ENCODE assay signal across 16 cellular contexts in genomic region chr13:110910013-110910890, GRCh38. TPM values are rescaled to one million over a fixed set of nuclear protein-coding genes. Genes with fewer than 3 reads are reported as not detected.
DNase-seq lines count a peak whose midpoint lies in the region; ATAC-seq lines count a peak whose summit lies in the region.
"Had no signal": no experiment of that assay in that cellular context is flagged by ENCODE, and none has a peak within 500 bp of the region (broad histone marks: within the 10 kb centered on the region; RNA-seq: fewer than 3 reads in every experiment).

No MANE protein-coding gene starts in this region.

- H3K4me3 ChIP-seq in iPS-18a (ENCODE audit: low read length) = peak overlapping the region; percentile 44

- H3K9ac ChIP-seq in iPS-18a (ENCODE audit: low read length) = no peak overlapping the region

- H3K9me3 Mint-ChIP-seq in activated naive CD8-positive, alpha-beta T cell (ENCODE audit: low read depth) = no peaks in the 10 kb centered on the region
- no peaks in the 10 kb centered on the region for H3K9me3 Mint-ChIP-seq in activated naive CD8-positive, alpha-beta T cell treated with anti-CD3 and anti-CD28 coated beads, Interleukin-2, amount 50 U/mL, for 24 hours
- no peaks in the 10 kb centered on the region for H3K9me3 Mint-ChIP-seq in stimulated activated naive B cell treated with anti-CD40 and anti-IgM and Interleukin-4, amounts not matched to agents 10 μg/mL and 1 μg/mL and 100 μg/mL, for 72 hours
- H3K9me3 Mint-ChIP-seq: naive thymus-derived CD4-positive, alpha-beta T cell had no signal

- no peak for ATAC-seq in activated naive CD8-positive, alpha-beta T cell treated with anti-CD3 and anti-CD28 coated beads, Interleukin-2, amount 50 U/mL, for 24 hours
- ATAC-seq in T-helper 17 cell = no peak
- no peak for ATAC-seq in HG02884 (IDR thresholded peaks at IDR 0.05; ENCODE audit: unreplicated experiment)
- no peak for ATAC-seq in stimulated activated naive B cell treated with anti-CD40 and anti-IgM and Interleukin-4, amounts not matched to agents 10 μg/mL and 1 μg/mL and 100 μg/mL, for 72 hours (replicated peaks)
- ATAC-seq: heart left ventricle; naive thymus-derived CD4-positive, alpha-beta T cell had no signal

- no peak overlapping the region for H3K27ac Mint-ChIP-seq in activated naive CD8-positive, alpha-beta T cell
- no peak overlapping the region for H3K27ac Mint-ChIP-seq in activated naive CD8-positive, alpha-beta T cell treated with anti-CD3 and anti-CD28 coated beads, Interleukin-2, amount 50 U/mL, for 24 hours
- peak overlapping the region; percentile 59 for H3K27ac Mint-ChIP-seq in T-helper 17 cell
- H3K27ac Mint-ChIP-seq in stimulated activated naive B cell treated with anti-CD40 and anti-IgM and Interleukin-4, amounts not matched to agents 10 μg/mL and 1 μg/mL and 100 μg/mL, for 72 hours = no peak overlapping the region

- DNase-seq in activated naive CD8-positive, alpha-beta T cell treated with anti-CD3 and anti-CD28 coated beads, Interleukin-2, amount 50 U/mL, for 24 hours = no peak
- DNase-seq in T-helper 17 cell (no peak), NCI-H2081 treated with DMSO at 0.1 percent for 48 hours (lab: John Stamatoyannopoulos, UW) (no peak)
- DNase-seq in stimulated activated naive B cell treated with anti-CD40 and anti-IgM and Interleukin-4, amounts not matched to agents 10 μg/mL and 1 μg/mL and 100 μg/mL, for 72 hours = no peak
- DNase-seq in stimulated activated CD4-positive, alpha-beta T cell treated with anti-CD3 and anti-CD28 coated beads, Interleukin-12 subunit alpha, Interleukin-12 subunit beta, amount 100 ng/mL, for 4 hours = no peak
- DNase-seq: activated naive CD4-positive, alpha-beta T cell treated with Interleukin-2 at 50 U/mL for 16 hours; central memory CD4-positive, alpha-beta T cell; heart left ventricle; Kasumi-1; naive thymus-derived CD4-positive, alpha-beta T cell; NCI-H1930; SIG-M5; substantia nigra had no signal

- peaks cover 7% of the 10 kb centered on the region for H3K36me3 Mint-ChIP-seq in activated naive CD8-positive, alpha-beta T cell
- H3K36me3 Mint-ChIP-seq in activated naive CD8-positive, alpha-beta T cell treated with anti-CD3 and anti-CD28 coated beads, Interleukin-2, amount 50 U/mL, for 24 hours (ENCODE audit: low read depth) = peaks cover 62% of the 10 kb centered on the region
- H3K36me3 Mint-ChIP-seq in T-helper 17 cell (ENCODE audit: low read depth) = peaks cover 9% of the 10 kb centered on the region
- H3K36me3 Mint-ChIP-seq in stimulated activated naive B cell treated with anti-CD40 and anti-IgM and Interleukin-4, amounts not matched to agents 10 μg/mL and 1 μg/mL and 100 μg/mL, for 72 hours = peaks cover 13 to 38% of the 10 kb centered on the region in 2 donors

- no peaks in the 10 kb centered on the region for H3K27me3 ChIP-seq in iPS-18a (ENCODE audit: control insufficient read depth, insufficient read depth, low read length)
- H3K27me3 ChIP-seq: heart left ventricle had no signal

- peaks cover 59% of the 10 kb centered on the region for H3K4me1 ChIP-seq in iPS-18a (ENCODE audit: control insufficient read depth, low read depth, low read length)

- H3K4me3 Mint-ChIP-seq in activated naive CD8-positive, alpha-beta T cell = peak overlapping the region; percentile 62
- H3K4me3 Mint-ChIP-seq in activated naive CD8-positive, alpha-beta T cell treated with anti-CD3 and anti-CD28 coated beads, Interleukin-2, amount 50 U/mL, for 24 hours = no peak overlapping the region
- no peak overlapping the region for H3K4me3 Mint-ChIP-seq in T-helper 17 cell
- H3K4me3 Mint-ChIP-seq in stimulated activated naive B cell treated with anti-CD40 and anti-IgM and Interleukin-4, amounts not matched to agents 10 μg/mL and 1 μg/mL and 100 μg/mL, for 72 hours = no peak overlapping the region

- H3K36me3 ChIP-seq in iPS-18a (ENCODE audit: control insufficient read depth, low read depth, low read length) = peaks cover 38% of the 10 kb centered on the region

- no peak overlapping the region for H3K27ac ChIP-seq in iPS-18a (ENCODE audit: low read length)

- no peaks in the 10 kb centered on the region for H3K27me3 Mint-ChIP-seq in activated naive CD8-positive, alpha-beta T cell
- no peaks in the 10 kb centered on the region for H3K27me3 Mint-ChIP-seq in activated naive CD8-positive, alpha-beta T cell treated with anti-CD3 and anti-CD28 coated beads, Interleukin-2, amount 50 U/mL, for 24 hours
- no peaks in the 10 kb centered on the region for H3K27me3 Mint-ChIP-seq in T-helper 17 cell
- no peaks in the 10 kb centered on the region for H3K27me3 Mint-ChIP-seq in stimulated activated naive B cell treated with anti-CD40 and anti-IgM and Interleukin-4, amounts not matched to agents 10 μg/mL and 1 μg/mL and 100 μg/mL, for 72 hours
- H3K27me3 Mint-ChIP-seq: naive thymus-derived CD4-positive, alpha-beta T cell had no signal

- H3K9me3 ChIP-seq in T-helper 17 cell (ENCODE audit: control insufficient read depth, low read length, poor library complexity, severe bottlenecking) = no peaks in the 10 kb centered on the region
- H3K9me3 ChIP-seq in iPS-18a (ENCODE audit: control insufficient read depth, low read depth, low read length) = no peaks in the 10 kb centered on the region
- H3K9me3 ChIP-seq: heart left ventricle had no signal

- peaks cover 74% of the 10 kb centered on the region for H3K4me1 Mint-ChIP-seq in activated naive CD8-positive, alpha-beta T cell (ENCODE audit: low read depth)
- H3K4me1 Mint-ChIP-seq in activated naive CD8-positive, alpha-beta T cell treated with anti-CD3 and anti-CD28 coated beads, Interleukin-2, amount 50 U/mL, for 24 hours = peaks cover 69% of the 10 kb centered on the region
- peaks cover 59% of the 10 kb centered on the region for H3K4me1 Mint-ChIP-seq in T-helper 17 cell
- peaks cover 24 to 71% of the 10 kb centered on the region in 2 donors for H3K4me1 Mint-ChIP-seq in stimulated activated naive B cell treated with anti-CD40 and anti-IgM and Interleukin-4, amounts not matched to agents 10 μg/mL and 1 μg/mL and 100 μg/mL, for 72 hours

RNA-seq across cellular contexts. Expression of gene ANKRD10, which starts 4.6 kb away (rescaled TPM):
- total RNA-seq in T-helper 17 cell = 100 to 1,000 TPM; 110 to 135 TPM
